ENCODE assay signal across 7 cellular contexts in genomic region chr22:37409031-37409430, GRCh38. TPM values are rescaled to one million over a fixed set of nuclear protein-coding genes. Genes with fewer than 3 reads are reported as not detected.
"Had no signal": no experiment of that assay in that cellular context is flagged by ENCODE, and none has a peak within 500 bp of the region (broad histone marks: within the 10 kb centered on the region; RNA-seq: fewer than 3 reads in every experiment).

No MANE protein-coding gene starts in this region.

- DNase-seq: H9, HCEC 1CT, IMR-90, KG1 had no signal

- H3K4me3 ChIP-seq: GM23338, K562 had no signal

- H3K4me2 ChIP-seq: GM23338 had no signal

- ATAC-seq: GM23338, K562 had no signal

- H2AFZ ChIP-seq: GM23338 had no signal

RNA-seq across cellular contexts. Expression of gene ELFN2, which starts 18.2 kb away (rescaled TPM):
- total RNA-seq: HT-29, K562 had no signal
- polyA plus RNA-seq: K562 had no signal
